Comparison of ENCODE assay signal across 13 cellular contexts in the genomic region with DNA sequence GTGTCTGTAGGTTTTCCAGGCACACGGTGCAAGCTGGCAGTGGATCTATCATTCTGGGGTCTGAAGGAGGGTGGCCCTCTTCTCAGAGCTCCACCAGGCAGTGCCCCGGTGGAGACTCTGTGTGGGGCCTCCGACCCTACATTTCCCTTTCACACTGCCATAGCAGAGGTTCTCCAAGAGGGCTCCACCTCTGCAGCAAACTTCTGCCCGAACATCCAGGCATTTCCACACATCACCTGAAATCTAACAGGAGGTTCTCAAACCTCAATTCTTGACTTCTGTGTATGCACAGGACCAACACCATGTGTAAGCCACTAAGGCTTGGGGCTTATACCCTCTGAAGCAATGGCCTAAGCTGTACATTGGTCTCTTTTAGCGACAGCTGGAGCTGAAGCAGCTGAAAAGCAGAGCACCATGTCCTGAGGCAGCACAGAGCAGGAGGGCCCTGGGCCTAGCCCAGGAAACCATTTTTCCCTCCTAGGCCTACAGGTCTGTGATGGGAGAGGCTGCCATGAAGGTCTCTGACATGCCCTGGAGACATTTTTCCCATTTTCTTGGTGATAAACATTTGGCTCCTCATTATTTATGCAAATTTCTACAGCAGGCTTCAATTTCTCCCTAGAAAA.
"Had no signal": no experiment of that assay in that cellular context is flagged by ENCODE, and none has a peak within 500 bp of the region (broad histone marks: within the 10 kb centered on the region; RNA-seq: fewer than 3 reads in every experiment).

No MANE protein-coding gene starts in this region.

- H3K36me3 ChIP-seq: ascending aorta, breast epithelium, gastrocnemius medialis, heart left ventricle, thyroid gland had no signal

- H3K4me3 Mint-ChIP-seq: stimulated activated memory B cell treated with anti-CD40 and anti-IgM and Interleukin-4, amounts not matched to agents 10 μg/mL and 1 μg/mL and 100 μg/mL, for 72 hours had no signal

- H3K4me1 Mint-ChIP-seq: stimulated activated memory B cell treated with anti-CD40 and anti-IgM and Interleukin-4, amounts not matched to agents 10 μg/mL and 1 μg/mL and 100 μg/mL, for 72 hours had no signal

- H3K9me3 ChIP-seq: ascending aorta, gastrocnemius medialis, thyroid gland had no signal

- DNase-seq: activated CD4-positive, CD25-positive, alpha-beta regulatory T cell treated with anti-CD3 and anti-CD28 coated beads, Interleukin-2, amount 50 U/mL, for 72 hours; erythroblast; gastrocnemius medialis; heart left ventricle; left cardiac atrium; midbrain; thyroid gland had no signal

- H3K27ac Mint-ChIP-seq: stimulated activated memory B cell treated with anti-CD40 and anti-IgM and Interleukin-4, amounts not matched to agents 10 μg/mL and 1 μg/mL and 100 μg/mL, for 72 hours had no signal

- H3K4me1 ChIP-seq: ascending aorta, breast epithelium, gastrocnemius medialis, parathyroid adenoma, thyroid gland had no signal

- H3K4me3 ChIP-seq: ascending aorta, breast epithelium, dorsolateral prefrontal cortex, gastrocnemius medialis, heart left ventricle, lung, thyroid gland had no signal

- ATAC-seq: gastrocnemius medialis; heart left ventricle; left cardiac atrium; stimulated activated memory B cell treated with anti-CD40 and anti-IgM and Interleukin-4, amounts not matched to agents 10 μg/mL and 1 μg/mL and 100 μg/mL, for 72 hours had no signal

- H3K27me3 ChIP-seq: ascending aorta, breast epithelium, gastrocnemius medialis, heart left ventricle, thyroid gland had no signal

- H3K79me2 ChIP-seq: parathyroid adenoma had no signal

- H2AFZ ChIP-seq: parathyroid adenoma had no signal

- H3K27ac ChIP-seq: ascending aorta, breast epithelium, dorsolateral prefrontal cortex, gastrocnemius medialis, heart left ventricle, parathyroid adenoma, thyroid gland had no signal
